15 cellular contexts compared by ENCODE assay signal in the genomic region with DNA sequence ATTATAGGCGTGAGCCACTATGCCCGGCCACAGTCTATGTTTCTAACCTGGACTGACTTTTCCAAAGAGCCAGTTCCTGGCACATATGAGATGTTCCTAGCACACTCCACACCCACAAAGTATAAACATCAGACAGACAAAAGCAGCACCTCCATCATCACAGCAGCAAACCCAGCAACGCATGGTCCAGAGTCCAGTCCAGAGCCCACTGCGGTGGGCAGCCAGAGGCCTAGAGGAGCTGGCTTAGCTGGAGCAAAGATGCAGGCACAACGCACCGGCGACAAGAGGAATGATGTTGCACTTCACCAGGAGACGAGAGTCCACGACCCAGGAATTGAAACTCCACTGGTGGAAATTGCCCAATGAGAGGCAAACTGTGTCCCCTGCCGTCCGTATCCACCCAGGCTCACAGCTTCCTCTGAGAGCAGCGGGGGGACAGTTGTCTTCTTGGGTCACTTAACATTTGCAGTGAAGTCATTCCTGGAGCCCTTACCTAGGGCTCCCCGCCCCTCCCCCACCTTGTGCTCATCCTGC. TPM values are rescaled to one million over a fixed set of nuclear protein-coding genes. Genes with fewer than 3 reads are reported as not detected.
DNase-seq lines count a peak whose midpoint lies in the region; TF ChIP-seq lines count a peak whose summit lies in the region.
"Had no signal": no experiment of that assay in that cellular context is flagged by ENCODE, and none has a peak within 500 bp of the region (broad histone marks: within the 10 kb centered on the region; RNA-seq: fewer than 3 reads in every experiment).

No MANE protein-coding gene starts in this region.

- no peaks in the 10 kb centered on the region for H3K9me3 Mint-ChIP-seq in activated naive CD4-positive, alpha-beta T cell treated with anti-CD3 and anti-CD28 coated beads for 36 hours
- H3K9me3 Mint-ChIP-seq: activated T-cell treated with anti-CD3 and anti-CD28 coated beads, Interleukin-2, amount 50 U/mL, for 4 hours had no signal

- H3K36me3 Mint-ChIP-seq in activated naive CD4-positive, alpha-beta T cell treated with anti-CD3 and anti-CD28 coated beads for 36 hours (ENCODE audit: low read depth), result no peaks in the 10 kb centered on the region

- H3K4me3 ChIP-seq in cardiac muscle cell, result no peak overlapping the region
- peak overlapping the region; percentile 27 for H3K4me3 ChIP-seq in mononuclear cell (ENCODE audit: low read length)
- H3K4me3 ChIP-seq: prostate gland, testis had no signal

- intact Hi-C loops in activated naive CD4-positive, alpha-beta T cell treated with anti-CD3 and anti-CD28 coated beads for 36 hours (cut with micrococcal nuclease), result no loop called here

- no peak overlapping the region for H3K27ac Mint-ChIP-seq in activated naive CD4-positive, alpha-beta T cell treated with anti-CD3 and anti-CD28 coated beads for 36 hours
- H3K27ac Mint-ChIP-seq: activated naive CD8-positive, alpha-beta T cell treated with anti-CD3 and anti-CD28 coated beads, Interleukin-2, amount 50 U/mL, for 24 hours had no signal

- H3K27me3 ChIP-seq in cardiac muscle cell, result no peaks in the 10 kb centered on the region
- H3K27me3 ChIP-seq in mononuclear cell (ENCODE audit: insufficient read depth, low read length), result no peaks in the 10 kb centered on the region
- H3K27me3 ChIP-seq: testis had no signal

- H3K27ac ChIP-seq in cardiac muscle cell, result peak overlapping the region; percentile 84
- H3K27ac ChIP-seq: prostate gland, testis had no signal

- peaks cover 16% of the 10 kb centered on the region for H3K4me1 ChIP-seq in cardiac muscle cell (ENCODE audit: low read depth)
- peaks cover 59% of the 10 kb centered on the region for H3K4me1 ChIP-seq in mononuclear cell (ENCODE audit: insufficient read depth, low read length)
- H3K4me1 ChIP-seq: prostate gland had no signal

- H3K4me3 Mint-ChIP-seq in activated naive CD4-positive, alpha-beta T cell treated with anti-CD3 and anti-CD28 coated beads for 36 hours, result no peak overlapping the region
- H3K4me3 Mint-ChIP-seq: activated naive CD8-positive, alpha-beta T cell treated with anti-CD3 and anti-CD28 coated beads, Interleukin-2, amount 50 U/mL, for 24 hours; activated T-cell treated with anti-CD3 and anti-CD28 coated beads, Interleukin-2, amount 50 U/mL, for 4 hours had no signal

- H3K27me3 Mint-ChIP-seq in activated naive CD4-positive, alpha-beta T cell treated with anti-CD3 and anti-CD28 coated beads for 36 hours (ENCODE audit: low read depth), result peaks cover 2% of the 10 kb centered on the region
- H3K27me3 Mint-ChIP-seq: activated naive CD8-positive, alpha-beta T cell treated with anti-CD3 and anti-CD28 coated beads, Interleukin-2, amount 50 U/mL, for 24 hours had no signal

- CTCF ChIA-PET in activated naive CD4-positive, alpha-beta T cell treated with anti-CD3 and anti-CD28 coated beads for 36 hours (lab: Charles Lee), result no interaction called here

- H3K4me1 Mint-ChIP-seq in activated naive CD4-positive, alpha-beta T cell treated with anti-CD3 and anti-CD28 coated beads for 36 hours (ENCODE audit: low read depth), result peaks cover 3% of the 10 kb centered on the region

- H3K9me3 ChIP-seq in cardiac muscle cell (ENCODE audit: low read depth), result no peaks in the 10 kb centered on the region
- H3K9me3 ChIP-seq in mononuclear cell (ENCODE audit: low read depth, low read length), result no peaks in the 10 kb centered on the region
- H3K9me3 ChIP-seq: prostate gland, testis had no signal

- H3K36me3 ChIP-seq in cardiac muscle cell, result no peaks in the 10 kb centered on the region
- H3K36me3 ChIP-seq: prostate gland had no signal

- DNase-seq in Ammon's horn (ENCODE audit: low spot score), result peak; percentile 33
- DNase-seq in NOMO-1 (lab: John Stamatoyannopoulos, UW; ENCODE audit: unreplicated experiment in 2 of 2), result peak; percentile 45 to 73
- DNase-seq in cardiac muscle cell (ENCODE audit: low read depth in 1 of 2, low spot score in 1 of 2), result no peak
- DNase-seq in activated naive CD4-positive, alpha-beta T cell treated with anti-CD3 and anti-CD28 coated beads for 36 hours, result no peak
- no peak for DNase-seq in DMS53 (lab: John Stamatoyannopoulos, UW)
- DNase-seq in stimulated activated CD8-positive, alpha-beta memory T cell treated with anti-CD3 and anti-CD28 coated beads, Interleukin-4, amount 100 ng/mL, for 48 hours, result no peak
- no peak for DNase-seq in cortex of kidney (lab: John Stamatoyannopoulos, UW)
- DNase-seq: activated CD4-positive, alpha-beta T cell treated with anti-CD3 and anti-CD28 coated beads, Interleukin-2, amount 50 U/mL, for 4 hours; activated naive CD8-positive, alpha-beta T cell treated with anti-CD3 and anti-CD28 coated beads, Interleukin-2, amount 50 U/mL, for 24 hours; activated T-cell treated with anti-CD3 and anti-CD28 coated beads, Interleukin-2, amount 50 U/mL, for 4 hours; foreskin melanocyte; MM.1S; testis had no signal

- no peak for TF ChIP-seq CTCF in cardiac muscle cell (IDR thresholded peaks at IDR 0.05; ENCODE audit: low read depth, low read length)

RNA-seq across cellular contexts. Expression of a gene that starts 36.6 kb away (rescaled TPM):
- total RNA-seq in cardiac muscle cell, result 28.2 and 30.4 TPM in 2 replicates
- 19.7 and 22.3 TPM in 2 replicates for polyA plus RNA-seq in cardiac muscle cell
- 23.5 TPM for total RNA-seq in mononuclear cell
- total RNA-seq in activated naive CD4-positive, alpha-beta T cell treated with anti-CD3 and anti-CD28 coated beads for 36 hours, result 10 to 100 TPM; 19.1 to 21.3 TPM

RNA-seq across cellular contexts. Expression of a gene that starts 55.6 kb away (rescaled TPM):
- total RNA-seq in cardiac muscle cell (5.9 and 8.4 TPM in 2 replicates), mononuclear cell (42.7 TPM)
- polyA plus RNA-seq in cardiac muscle cell, result 8.6 and 9.5 TPM in 2 replicates
- total RNA-seq in activated naive CD4-positive, alpha-beta T cell treated with anti-CD3 and anti-CD28 coated beads for 36 hours, result 10 to 100 TPM; 53.2 to 61.9 TPM

Comparison
In these comparisons a context has a peak if more than half of its experiments do, and no peak if none do; other contexts are left out.
1. DNase-seq: peak in Ammon's horn (single experiment) and NOMO-1 (2 of 2); none in cardiac muscle cell (0 of 2), activated naive CD4-positive, alpha-beta T cell treated with anti-CD3 and anti-CD28 coated beads for 36 hours (single experiment), DMS53 (single experiment), stimulated activated CD8-positive, alpha-beta memory T cell treated with anti-CD3 and anti-CD28 coated beads, Interleukin-4, amount 100 ng/mL, for 48 hours (single experiment) and cortex of kidney (single experiment).